In genomic region chr1:201737350-201738060, GRCh38 we compare ENCODE assay signal across 9 cellular contexts.
A peak's percentile ranks its signal among the peaks of the same experiment; 100 is the strongest.
DNase-seq lines count a peak whose midpoint lies in the region; ATAC-seq and TF ChIP-seq lines count a peak whose summit lies in the region.
"Had no signal": no experiment of that assay in that cellular context is flagged by ENCODE, and none has a peak within 500 bp of the region (broad histone marks: within the 10 kb centered on the region; RNA-seq: fewer than 3 reads in every experiment).

No MANE protein-coding gene starts in this region.

- no peak overlapping the region for H3K27ac Mint-ChIP-seq in glutamatergic neuron (ENCODE audit: unreplicated experiment)
- H3K27ac Mint-ChIP-seq in activated T-cell treated with anti-CD3 and anti-CD28 coated beads, Interleukin-2, amount 50 U/mL, for 24 hours: no peak overlapping the region
- no peak overlapping the region for H3K27ac Mint-ChIP-seq in activated CD8-positive, alpha-beta T cell treated with anti-CD3 and anti-CD28 coated beads for 36 hours
- H3K27ac Mint-ChIP-seq in stimulated activated effector memory CD8-positive, alpha-beta T cell treated with anti-CD3 and anti-CD28 coated beads, Interleukin-12 subunit alpha, Interleukin-12 subunit beta, amount 100 ng/mL, for 72 hours: no peak overlapping the region

- H3K4me2 ChIP-seq in SK-N-SH: peak overlapping the region; percentile 81

- peaks cover 25 to 51% of the 10 kb centered on the region in 2 experiments; a peak in 3 of 4 replicates for H3K4me1 ChIP-seq in SK-N-SH (ENCODE audit: control insufficient read depth in 1 of 2, insufficient read depth in 2 of 2, low read depth in 1 of 2, low read length in 1 of 2)

- peak overlapping the region; percentile 49 for H3K4me3 Mint-ChIP-seq in glutamatergic neuron (ENCODE audit: unreplicated experiment)
- H3K4me3 Mint-ChIP-seq in activated T-cell treated with anti-CD3 and anti-CD28 coated beads, Interleukin-2, amount 50 U/mL, for 24 hours: no peak overlapping the region
- no peak overlapping the region for H3K4me3 Mint-ChIP-seq in activated CD8-positive, alpha-beta T cell treated with anti-CD3 and anti-CD28 coated beads for 36 hours
- H3K4me3 Mint-ChIP-seq in stimulated activated effector memory CD8-positive, alpha-beta T cell treated with anti-CD3 and anti-CD28 coated beads, Interleukin-12 subunit alpha, Interleukin-12 subunit beta, amount 100 ng/mL, for 72 hours: no peak overlapping the region

- H3K27me3 ChIP-seq in SK-N-SH (ENCODE audit: insufficient read depth): no peaks in the 10 kb centered on the region

- CTCF ChIA-PET in SK-N-SH (lab: Yijun Ruan, JAX): interaction anchor here (1.0 to 2.6 kb wide), 6 partner anchors 28 to 256 kb away, joined by 3 to 14 read pairs (median 7); no protein-coding TSS in a partner anchor
- CTCF ChIA-PET in activated CD8-positive, alpha-beta T cell treated with anti-CD3 and anti-CD28 coated beads for 36 hours (lab: Charles Lee): interaction anchor here (1.4 to 2.4 kb wide), 4 partner anchors 28 to 177 kb away, joined by 3 to 10 read pairs (median 7); no protein-coding TSS in a partner anchor

- H4K20me1 ChIP-seq in SK-N-SH (ENCODE audit: insufficient read depth): no peaks in the 10 kb centered on the region; the same call in 1 of the 2 replicates

- TF ChIP-seq CTCF in SK-N-SH (IDR thresholded peaks at IDR 0.05) (no peak), glutamatergic neuron (IDR thresholded peaks at IDR 0.05; ENCODE audit: partially characterized antibody, unreplicated experiment) (no peak)
- TF ChIP-seq CTCF in activated CD8-positive, alpha-beta T cell treated with anti-CD3 and anti-CD28 coated beads for 36 hours (IDR thresholded peaks at IDR 0.05): no peak

- TF ChIP-seq RAD21 in SK-N-SH (IDR thresholded peaks at IDR 0.05; ENCODE audit: low read length): no peak

- H3K4me1 Mint-ChIP-seq in glutamatergic neuron (ENCODE audit: low read depth, unreplicated experiment): peaks cover 43% of the 10 kb centered on the region
- H3K4me1 Mint-ChIP-seq in activated T-cell treated with anti-CD3 and anti-CD28 coated beads, Interleukin-2, amount 50 U/mL, for 24 hours (ENCODE audit: low read depth): peaks cover 18% of the 10 kb centered on the region
- peaks cover 9% of the 10 kb centered on the region for H3K4me1 Mint-ChIP-seq in activated CD8-positive, alpha-beta T cell treated with anti-CD3 and anti-CD28 coated beads for 36 hours (ENCODE audit: low read depth)
- H3K4me1 Mint-ChIP-seq in stimulated activated effector memory CD8-positive, alpha-beta T cell treated with anti-CD3 and anti-CD28 coated beads, Interleukin-12 subunit alpha, Interleukin-12 subunit beta, amount 100 ng/mL, for 72 hours: peaks cover 26% of the 10 kb centered on the region

- H3K9me2 ChIP-seq in SK-N-SH: no peaks in the 10 kb centered on the region

- POLR2A ChIA-PET in SK-N-SH (lab: Yijun Ruan, JAX): no interaction called here
- POLR2A ChIA-PET in activated CD8-positive, alpha-beta T cell treated with anti-CD3 and anti-CD28 coated beads for 36 hours (lab: Charles Lee): no interaction called here

- TF ChIP-seq EP300 in SK-N-SH (IDR thresholded peaks at IDR 0.05; ENCODE audit: borderline replicate concordance in 1 of 2, low read depth in 1 of 2, low read length in 1 of 2): no peak

- WGBS in SK-N-SH (ENCODE audit: low lambda C conversion rate): 60% methylated on average over 5 of the region's 5 CpGs

- no peaks in the 10 kb centered on the region for H3K9me3 ChIP-seq in SK-N-SH

- peaks cover 26% of the 10 kb centered on the region for H3K27me3 Mint-ChIP-seq in glutamatergic neuron (ENCODE audit: unreplicated experiment)
- peaks cover 38% of the 10 kb centered on the region for H3K27me3 Mint-ChIP-seq in activated T-cell treated with anti-CD3 and anti-CD28 coated beads, Interleukin-2, amount 50 U/mL, for 24 hours
- H3K27me3 Mint-ChIP-seq in activated CD8-positive, alpha-beta T cell treated with anti-CD3 and anti-CD28 coated beads for 36 hours: peaks cover 22% of the 10 kb centered on the region

- H3K36me3 ChIP-seq in SK-N-SH (replicated peaks in 1 of 2; ENCODE audit: control insufficient read depth in 1 of 2, insufficient read depth in 2 of 2, low read length in 1 of 2): peaks cover 2 to 22% of the 10 kb centered on the region in 2 experiments

- H3K4me3 ChIP-seq in SK-N-SH (ENCODE audit: low read depth in 2 of 2, low read length in 1 of 2): no peak overlapping the region; a peak in 1 of 4 replicates

- peaks cover 100% of the 10 kb centered on the region for H3K79me2 ChIP-seq in SK-N-SH (ENCODE audit: insufficient read depth)

- H3K27ac ChIP-seq in SK-N-SH (ENCODE audit: low read depth in 2 of 2, low read length in 1 of 2): peak overlapping the region; percentile 54 to 98; a peak in 3 of 4 replicates

- peaks cover 28% of the 10 kb centered on the region for H3K9me3 Mint-ChIP-seq in glutamatergic neuron (ENCODE audit: unreplicated experiment)
- H3K9me3 Mint-ChIP-seq in activated T-cell treated with anti-CD3 and anti-CD28 coated beads, Interleukin-2, amount 50 U/mL, for 24 hours: no peaks in the 10 kb centered on the region
- H3K9me3 Mint-ChIP-seq in activated CD8-positive, alpha-beta T cell treated with anti-CD3 and anti-CD28 coated beads for 36 hours: no peaks in the 10 kb centered on the region
- H3K9me3 Mint-ChIP-seq in stimulated activated effector memory CD8-positive, alpha-beta T cell treated with anti-CD3 and anti-CD28 coated beads, Interleukin-12 subunit alpha, Interleukin-12 subunit beta, amount 100 ng/mL, for 72 hours: no peaks in the 10 kb centered on the region

- ATAC-seq in activated CD8-positive, alpha-beta T cell treated with anti-CD3 and anti-CD28 coated beads for 36 hours: no peak
- no peak for ATAC-seq in GM18511 (IDR thresholded peaks at IDR 0.05; ENCODE audit: unreplicated experiment)
- no peak for ATAC-seq in stimulated activated effector memory CD8-positive, alpha-beta T cell treated with anti-CD3 and anti-CD28 coated beads, Interleukin-12 subunit alpha, Interleukin-12 subunit beta, amount 100 ng/mL, for 72 hours

- peaks cover 38% of the 10 kb centered on the region for H3F3A ChIP-seq in SK-N-SH (replicated peaks; ENCODE audit: insufficient read depth)

- H2AFZ ChIP-seq in SK-N-SH (ENCODE audit: low read depth): no peak overlapping the region

- peaks cover 7% of the 10 kb centered on the region for H3K36me3 Mint-ChIP-seq in glutamatergic neuron (ENCODE audit: unreplicated experiment)
- H3K36me3 Mint-ChIP-seq in activated T-cell treated with anti-CD3 and anti-CD28 coated beads, Interleukin-2, amount 50 U/mL, for 24 hours (ENCODE audit: low read depth): no peaks in the 10 kb centered on the region
- no peaks in the 10 kb centered on the region for H3K36me3 Mint-ChIP-seq in activated CD8-positive, alpha-beta T cell treated with anti-CD3 and anti-CD28 coated beads for 36 hours (ENCODE audit: low read depth)
- H3K36me3 Mint-ChIP-seq in stimulated activated effector memory CD8-positive, alpha-beta T cell treated with anti-CD3 and anti-CD28 coated beads, Interleukin-12 subunit alpha, Interleukin-12 subunit beta, amount 100 ng/mL, for 72 hours: no peaks in the 10 kb centered on the region

- H3K9ac ChIP-seq in SK-N-SH: peak overlapping the region; percentile 84

- DNase-seq in AG08395 (ENCODE audit: low spot score) (peak; percentile 90), SK-N-SH (no peak), glutamatergic neuron (no peak), non-pigmented ciliary epithelial cell (ENCODE audit: low read depth) (peak; percentile 84)
- no peak for DNase-seq in activated T-cell treated with anti-CD3 and anti-CD28 coated beads, Interleukin-2, amount 50 U/mL, for 24 hours
- DNase-seq in activated CD8-positive, alpha-beta T cell treated with anti-CD3 and anti-CD28 coated beads for 36 hours: no peak
- no peak for DNase-seq in stimulated activated effector memory CD8-positive, alpha-beta T cell treated with anti-CD3 and anti-CD28 coated beads, Interleukin-12 subunit alpha, Interleukin-12 subunit beta, amount 100 ng/mL, for 72 hours (ENCODE audit: low spot score in 2 of 2)
- DNase-seq: cortex of kidney had no signal

- intact Hi-C loops in activated CD8-positive, alpha-beta T cell treated with anti-CD3 and anti-CD28 coated beads for 36 hours (cut with micrococcal nuclease): no loop called here

TF ChIP-seq in SK-N-SH, 30 proteins besides CTCF, POLR2A, EP300 and RAD21:
- TF ChIP-seq REST (IDR thresholded peaks at IDR 0.05; ENCODE audit: low read depth, low read length) (peak; percentile 58; the same call in 1 of the 2 replicates), FOXM1 (IDR thresholded peaks at IDR 0.05; ENCODE audit: low read depth) (no peak), TCF12 (IDR thresholded peaks at IDR 0.05) (peak; percentile 46; the same call in 1 of the 2 replicates)

Comparison
In these comparisons a context has a peak if more than half of its experiments do, and no peak if none do; other contexts are left out.
1. DNase-seq: peak in AG08395 (single experiment) and non-pigmented ciliary epithelial cell (single experiment); none in SK-N-SH (single experiment), glutamatergic neuron (single experiment), activated T-cell treated with anti-CD3 and anti-CD28 coated beads, Interleukin-2, amount 50 U/mL, for 24 hours (single experiment), activated CD8-positive, alpha-beta T cell treated with anti-CD3 and anti-CD28 coated beads for 36 hours (single experiment) and stimulated activated effector memory CD8-positive, alpha-beta T cell treated with anti-CD3 and anti-CD28 coated beads, Interleukin-12 subunit alpha, Interleukin-12 subunit beta, amount 100 ng/mL, for 72 hours (0 of 2).